Comparison of ENCODE assay signal across 26 cellular contexts in the genomic region with DNA sequence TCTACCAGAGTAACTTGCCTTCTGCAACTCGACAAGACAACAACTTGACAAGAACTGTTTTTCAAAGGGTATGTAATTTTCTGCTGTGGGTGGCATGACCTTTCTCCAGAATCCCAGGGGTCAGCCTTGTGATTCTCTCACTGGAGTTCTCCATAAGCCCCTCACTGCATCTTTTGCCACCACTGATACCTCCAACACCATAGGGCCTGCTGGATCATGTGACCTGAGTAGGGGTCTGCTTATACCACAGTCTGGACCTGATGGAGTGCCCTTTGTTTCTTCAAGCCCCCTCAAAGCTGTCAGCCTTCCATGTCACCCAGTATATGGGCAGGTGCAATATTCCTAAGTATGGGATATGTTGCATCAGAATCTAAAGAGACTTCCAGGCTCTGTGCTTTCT. TPM values are rescaled to one million over a fixed set of nuclear protein-coding genes. Genes with fewer than 3 reads are reported as not detected.
DNase-seq lines count a peak whose midpoint lies in the region; ATAC-seq, FAIRE-seq and TF ChIP-seq lines count a peak whose summit lies in the region.
"Had no signal": no experiment of that assay in that cellular context is flagged by ENCODE, and none has a peak within 500 bp of the region (broad histone marks: within the 10 kb centered on the region; RNA-seq: fewer than 3 reads in every experiment).

No MANE protein-coding gene starts in this region.

- no peak for FAIRE-seq in K562 (lab: Jason Lieb, UNC)
- FAIRE-seq: G401.6, H1 had no signal

- in situ Hi-C loops in K562 (cut with MboI), result loop anchor here (5.0 kb wide), 1 partner anchor 141 kb away; no protein-coding TSS in a partner anchor

- H3K79me2 ChIP-seq in K562 (ENCODE audit: control insufficient read depth, insufficient read depth, low read length), result no peaks in the 10 kb centered on the region

- no peaks in the 10 kb centered on the region for H3K9me3 ChIP-seq in CD4-positive, alpha-beta memory T cell (ENCODE audit: control insufficient read depth in 1 of 2, low read length in 2 of 2)
- no peaks in the 10 kb centered on the region for H3K9me3 ChIP-seq in K562 (replicated peaks; ENCODE audit: control insufficient read depth, insufficient read depth, low read depth, low read length)

- POLR2A ChIA-PET in CD4-positive, alpha-beta memory T cell (lab: Charles Lee; ENCODE audit: partially characterized antibody), result interaction anchor here (1.0 to 3.7 kb wide), 7 partner anchors 10 to 155 kb away, joined by 3 to 138 read pairs (median 26); partner anchors contain the start of gene DIPK1A
- POLR2A ChIA-PET in K562 (lab: Yijun Ruan, JAX), result interaction anchor here (0.6 kb wide), 1 partner anchor 122 kb away, joined by 4 read pairs; no protein-coding TSS in a partner anchor

- no peak for TF ChIP-seq RAD21 in K562 (CRISPR knock-in tag; conservative IDR thresholded peaks at IDR 0.05 in 1 of 2, IDR thresholded peaks at IDR 0.05 in 1 of 2)

- H3K4me2 ChIP-seq in K562 (ENCODE audit: insufficient read depth, low read length), result no peak overlapping the region

- no peak overlapping the region for H3K4me3 Mint-ChIP-seq in activated CD4-positive, alpha-beta T cell treated with anti-CD3 and anti-CD28 coated beads, Interleukin-2, amount 10 ng/mL, durations not matched to agents 24 days and 14 days
- peak overlapping the region in 1 of 8 donors; percentile 32 for H3K4me3 Mint-ChIP-seq in CD4-positive, alpha-beta memory T cell
- H3K4me3 Mint-ChIP-seq in stimulated activated naive B cell treated with anti-CD40 and anti-IgM and Interleukin-4, amounts not matched to agents 10 μg/mL and 1 μg/mL and 100 μg/mL, for 72 hours, result no peak overlapping the region

- no peak overlapping the region for H2AFZ ChIP-seq in K562 (ENCODE audit: low read depth, low read length)

- 17% methylated on average over 1 of the region's 1 CpG for WGBS in K562 (ENCODE audit: insufficient coverage, low coverage, missing lambda C conversion rate)

- no TSS peak for BruUV-seq in K562 (replicated peaks; lab: Mats Ljungman, UMichigan)

- CTCF ChIA-PET in CD4-positive, alpha-beta memory T cell (lab: Charles Lee; ENCODE audit: partially characterized antibody), result interaction anchor here (0.9 to 3.8 kb wide), 18 partner anchors 17 to 162 kb away, joined by 3 to 433 read pairs (median 10); partner anchors contain the start of gene DIPK1A
- CTCF ChIA-PET in K562 (lab: Yijun Ruan, JAX; ENCODE audit: low intra/inter-chr PET ratio), result interaction anchor here (1.5 to 7.0 kb wide), 2 partner anchors 33 to 133 kb away, joined by 5 to 125 read pairs; no protein-coding TSS in a partner anchor

- H3K9me1 ChIP-seq in K562 (ENCODE audit: control insufficient read depth, insufficient read depth, low read length), result no peaks in the 10 kb centered on the region

- peak overlapping the region; percentile 7 for H3K27ac Mint-ChIP-seq in activated CD4-positive, alpha-beta T cell treated with anti-CD3 and anti-CD28 coated beads, Interleukin-2, amount 10 ng/mL, durations not matched to agents 24 days and 14 days
- H3K27ac Mint-ChIP-seq in CD4-positive, alpha-beta memory T cell, result peak overlapping the region in 5 of 7 donors; percentile 32 to 73 (median 63)
- peak overlapping the region; percentile 51 for H3K27ac Mint-ChIP-seq in stimulated activated naive B cell treated with anti-CD40 and anti-IgM and Interleukin-4, amounts not matched to agents 10 μg/mL and 1 μg/mL and 100 μg/mL, for 72 hours

- no peak for TF ChIP-seq CTCF in K562 (IDR thresholded peaks at IDR 0.05 in 2 of 3, conservative IDR thresholded peaks at IDR 0.05 in 1 of 3; ENCODE audit: insufficient read depth in 2 of 3, low read depth in 1 of 3, low read length in 3 of 3)

- peaks cover 57% of the 10 kb centered on the region for H3K4me1 ChIP-seq in CD4-positive, alpha-beta memory T cell (ENCODE audit: insufficient read depth, low read length)
- H3K4me1 ChIP-seq in K562 (replicated peaks in 1 of 2; ENCODE audit: control insufficient read depth in 2 of 2, insufficient read depth in 2 of 2, low read length in 2 of 2), result peaks cover 0 to 34% of the 10 kb centered on the region in 2 experiments; a peak in 3 of 5 replicates

- no peak for TF ChIP-seq EP300 in K562 (IDR thresholded peaks at IDR 0.05; ENCODE audit: low read length)

- intact Hi-C loops in activated CD4-positive, alpha-beta T cell treated with anti-CD3 and anti-CD28 coated beads, Interleukin-2, amount 10 ng/mL, durations not matched to agents 24 days and 14 days (cut with micrococcal nuclease), result loop anchor here (10.0 kb wide), 1 partner anchor 238 kb away; no protein-coding TSS in a partner anchor
- intact Hi-C loops in CD4-positive, alpha-beta memory T cell (cut with micrococcal nuclease), result no loop called here
- intact Hi-C loops in K562 (cut with micrococcal nuclease), result loop anchor here (5.0 kb wide), 1 partner anchor 41 kb away; no protein-coding TSS in a partner anchor

- ATAC-seq in K562 (no peak), GM18520 (IDR thresholded peaks at IDR 0.05; ENCODE audit: unreplicated experiment) (no peak)
- no peak for ATAC-seq in stimulated activated naive B cell treated with anti-CD40 and anti-IgM and Interleukin-4, amounts not matched to agents 10 μg/mL and 1 μg/mL and 100 μg/mL, for 72 hours (replicated peaks)
- ATAC-seq: Panc1 had no signal

- no peak overlapping the region for H3K4me3 ChIP-seq in CD4-positive, alpha-beta memory T cell (ENCODE audit: low read length in 2 of 2)
- H3K4me3 ChIP-seq in K562, result no peak overlapping the region

- no peaks in the 10 kb centered on the region for H3K36me3 ChIP-seq in CD4-positive, alpha-beta memory T cell (ENCODE audit: insufficient read depth, low read length)
- no peaks in the 10 kb centered on the region for H3K36me3 ChIP-seq in K562 (ENCODE audit: control insufficient read depth, insufficient read depth, low read length)

- no peaks in the 10 kb centered on the region for H4K20me1 ChIP-seq in K562 (replicated peaks; ENCODE audit: control insufficient read depth, insufficient read depth, low read length)

- H3K27me3 ChIP-seq in CD4-positive, alpha-beta memory T cell (ENCODE audit: insufficient read depth, low read length), result no peaks in the 10 kb centered on the region
- no peaks in the 10 kb centered on the region for H3K27me3 ChIP-seq in K562 (ENCODE audit: control insufficient read depth in 2 of 2, insufficient read depth in 2 of 2, low read length in 2 of 2)

- H3K36me3 Mint-ChIP-seq in activated CD4-positive, alpha-beta T cell treated with anti-CD3 and anti-CD28 coated beads, Interleukin-2, amount 10 ng/mL, durations not matched to agents 24 days and 14 days (ENCODE audit: low read depth), result peaks cover 5% of the 10 kb centered on the region
- H3K36me3 Mint-ChIP-seq in CD4-positive, alpha-beta memory T cell, result no peaks in the 10 kb centered on the region
- H3K36me3 Mint-ChIP-seq in stimulated activated naive B cell treated with anti-CD40 and anti-IgM and Interleukin-4, amounts not matched to agents 10 μg/mL and 1 μg/mL and 100 μg/mL, for 72 hours, result peaks cover 0 to 1% of the 10 kb centered on the region in 2 donors
- H3K36me3 Mint-ChIP-seq: IgD-negative memory B cell had no signal

- H3K9ac ChIP-seq in K562 (ENCODE audit: insufficient read depth in 1 of 2, low read depth in 2 of 2, low read length in 2 of 2), result no peak overlapping the region

- H3K4me1 Mint-ChIP-seq in activated CD4-positive, alpha-beta T cell treated with anti-CD3 and anti-CD28 coated beads, Interleukin-2, amount 10 ng/mL, durations not matched to agents 24 days and 14 days, result peaks cover 45% of the 10 kb centered on the region
- H3K4me1 Mint-ChIP-seq in CD4-positive, alpha-beta memory T cell, result peaks cover 39 to 53% (median 45%) of the 10 kb centered on the region in 4 donors
- peaks cover 29 to 55% of the 10 kb centered on the region in 2 donors for H3K4me1 Mint-ChIP-seq in stimulated activated naive B cell treated with anti-CD40 and anti-IgM and Interleukin-4, amounts not matched to agents 10 μg/mL and 1 μg/mL and 100 μg/mL, for 72 hours

- no peak for DNase-seq in activated CD4-positive, alpha-beta T cell treated with anti-CD3 and anti-CD28 coated beads, Interleukin-2, amount 10 ng/mL, durations not matched to agents 24 days and 14 days
- no peak for DNase-seq in activated CD4-positive, alpha-beta T cell treated with anti-CD3 and anti-CD28 coated beads, Interleukin-2, amount 50 U/mL, for 48 hours
- DNase-seq in CD4-positive, alpha-beta memory T cell, result no peak
- DNase-seq in K562 (ENCODE audit: extremely low read depth in 1 of 4, low spot score in 3 of 4) (no peak), activated gamma-delta T cell treated with Interleukin-2 at 50 U/mL for 16 hours (no peak)
- DNase-seq in stimulated activated naive B cell treated with anti-CD40 and anti-IgM and Interleukin-4, amounts not matched to agents 10 μg/mL and 1 μg/mL and 100 μg/mL, for 72 hours, result no peak
- DNase-seq: 8988T, ACHN, COR-L47, DMS53, HCEC 1CT, NCI-H1092, NCI-H1417 treated with DMSO at 0.1 percent for 48 hours, NCI-H1694 treated with DMSO at 0.1 percent for 48 hours, NCI-H2081, NCI-H226, NCI-H510A, NCI-H69, SHP77 had no signal

- no peak for TF ChIP-seq POLR2A in K562 (conservative IDR thresholded peaks at IDR 0.05)

- H3K9me3 Mint-ChIP-seq in activated CD4-positive, alpha-beta T cell treated with anti-CD3 and anti-CD28 coated beads, Interleukin-2, amount 10 ng/mL, durations not matched to agents 24 days and 14 days, result peaks cover 9% of the 10 kb centered on the region
- no peaks in the 10 kb centered on the region for H3K9me3 Mint-ChIP-seq in CD4-positive, alpha-beta memory T cell
- H3K9me3 Mint-ChIP-seq in stimulated activated naive B cell treated with anti-CD40 and anti-IgM and Interleukin-4, amounts not matched to agents 10 μg/mL and 1 μg/mL and 100 μg/mL, for 72 hours, result peaks cover 0 to 4% of the 10 kb centered on the region in 2 donors
- H3K9me3 Mint-ChIP-seq: IgD-negative memory B cell had no signal

- no peak overlapping the region for H3K27ac ChIP-seq in CD4-positive, alpha-beta memory T cell (ENCODE audit: low read depth, low read length)
- no peak overlapping the region for H3K27ac ChIP-seq in K562 (ENCODE audit: extremely low read depth, low read depth, low read length)
- H3K27ac ChIP-seq: HL-60, RWPE1 had no signal

- no peaks in the 10 kb centered on the region for H3K27me3 Mint-ChIP-seq in activated CD4-positive, alpha-beta T cell treated with anti-CD3 and anti-CD28 coated beads, Interleukin-2, amount 10 ng/mL, durations not matched to agents 24 days and 14 days
- no peaks in the 10 kb centered on the region for H3K27me3 Mint-ChIP-seq in CD4-positive, alpha-beta memory T cell
- H3K27me3 Mint-ChIP-seq in stimulated activated naive B cell treated with anti-CD40 and anti-IgM and Interleukin-4, amounts not matched to agents 10 μg/mL and 1 μg/mL and 100 μg/mL, for 72 hours, result no peaks in the 10 kb centered on the region
- H3K27me3 Mint-ChIP-seq: IgD-negative memory B cell had no signal

RNA-seq across cellular contexts. Expression of gene DIPK1A, which starts 31.6 kb away (rescaled TPM):
- total RNA-seq in activated CD4-positive, alpha-beta T cell treated with anti-CD3 and anti-CD28 coated beads, Interleukin-2, amount 10 ng/mL, durations not matched to agents 24 days and 14 days, result 18.8 and 19.7 TPM in 2 replicates
- total RNA-seq in CD4-positive, alpha-beta memory T cell, result 10 to 100 TPM; 14.5 to 15.8 TPM
- polyA plus RNA-seq in CD4-positive, alpha-beta memory T cell, result 10 to 100 TPM; 24.0 to 29.1 TPM
- 2.0 and 4.2 TPM in 2 replicates for total RNA-seq in K562 (2011; cell fraction: chromatin; rRNA removed; ENCODE audit: low replicate concordance)
- total RNA-seq in K562 (2011; cell fraction: nucleolus; rRNA removed), result 1.5 and 1.7 TPM in 2 replicates
- total RNA-seq in K562 (2011; cell fraction: nucleoplasm; rRNA removed), result 3.3 and 4.8 TPM in 2 replicates
- 0.54 and 0.69 TPM in 2 replicates for total RNA-seq in K562 (2014; rRNA removed)
- 1.3 and 1.9 TPM in 2 replicates for total RNA-seq in K562 (2014; rRNA removed; fragmentation: Illumina TruSeq; extraction: Trizol)
- 1.1 and 1.2 TPM in 2 replicates for total RNA-seq in K562 (2015; rRNA removed; fragmentation: Illumina TruSeq; extraction: Trizol)
- total RNA-seq in K562 (2021), result 1.3 TPM in 2 replicates
- 1.4 and 2.0 TPM in 2 replicates for polyA plus RNA-seq in K562 (2011; rRNA removed)
- 0.19 and 0.84 TPM in 2 replicates for polyA plus RNA-seq in K562 (2011; cell fraction: cytosol; rRNA removed)
- 0.51 TPM in 2 replicates for polyA plus RNA-seq in K562 (2011; cell fraction: nucleus; rRNA removed)
- 2.6 and 3.5 TPM in 2 replicates for polyA plus RNA-seq in K562 (2012)
- 1.5 TPM in 2 replicates for polyA plus RNA-seq in K562 (2014; fragmentation: Illumina TruSeq; extraction: Trizol)
- 1 to 10 TPM; 2.4 to 2.5 TPM for polyA plus RNA-seq in K562 (2014; fragmentation: Nextera tagmentation; extraction: Ambion mirVana)
- polyA plus RNA-seq in K562 (2014; rRNA removed), result 0.65 and 0.91 TPM in 2 replicates
- 2.1 and 2.7 TPM in 2 replicates for polyA minus RNA-seq in K562 (2011; rRNA and poly(A)+ RNA removed)
- 0.73 and 0.76 TPM in 2 replicates for polyA minus RNA-seq in K562 (2011; cell fraction: cytosol; rRNA and poly(A)+ RNA removed)
- polyA minus RNA-seq in K562 (2011; cell fraction: nucleus; rRNA and poly(A)+ RNA removed), result 0.56 and 0.67 TPM in 2 replicates

Comparison
In these comparisons a context has a peak if more than half of its experiments do, and no peak if none do; other contexts are left out.
1. H3K27ac Mint-ChIP-seq: peak in every context shown above with its lines; median percentile 63 in CD4-positive, alpha-beta memory T cell; 51 in stimulated activated naive B cell treated with anti-CD40 and anti-IgM and Interleukin-4, amounts not matched to agents 10 μg/mL and 1 μg/mL and 100 μg/mL, for 72 hours; 7 in activated CD4-positive, alpha-beta T cell treated with anti-CD3 and anti-CD28 coated beads, Interleukin-2, amount 10 ng/mL, durations not matched to agents 24 days and 14 days.